In genomic region chr19:48445256-48445605, GRCh38 we compare ENCODE assay signal across 8 cellular contexts. TPM values are rescaled to one million over a fixed set of nuclear protein-coding genes. Genes with fewer than 3 reads are reported as not detected.
DNase-seq lines count a peak whose midpoint lies in the region; ATAC-seq and TF ChIP-seq lines count a peak whose summit lies in the region.

No MANE protein-coding gene starts in this region.

- H3K27me3 ChIP-seq in gastroesophageal sphincter = peaks cover 43% of the 10 kb centered on the region
- H3K27me3 ChIP-seq in osteoblast (ENCODE audit: insufficient read depth, low read length) = peaks cover 5% of the 10 kb centered on the region

- ATAC-seq in GM18502 (IDR thresholded peaks at IDR 0.05; ENCODE audit: poor library complexity, unreplicated experiment) = peak; percentile 32
- ATAC-seq in HG03135 (IDR thresholded peaks at IDR 0.05; ENCODE audit: unreplicated experiment) = peak; percentile 32
- peak; percentile 86 for ATAC-seq in gastroesophageal sphincter

- H3K36me3 ChIP-seq in gastroesophageal sphincter (peaks cover 0 to 34% of the 10 kb centered on the region in 2 donors), osteoblast (ENCODE audit: insufficient read depth, low read length) (peaks cover 21% of the 10 kb centered on the region)

- peak overlapping the region; percentile 94 for H3K4me2 ChIP-seq in osteoblast (ENCODE audit: insufficient read depth, low read length)

- no peaks in the 10 kb centered on the region for H4K20me1 ChIP-seq in osteoblast (ENCODE audit: insufficient read depth, low read length)

- H3K9me3 ChIP-seq in gastroesophageal sphincter (no peaks in the 10 kb centered on the region), osteoblast (ENCODE audit: low read depth, low read length) (no peaks in the 10 kb centered on the region)

- peaks cover 43% of the 10 kb centered on the region for H3K36me3 Mint-ChIP-seq in activated T-helper 2 cell treated with anti-CD3 and anti-CD28 coated beads, Interferon-gamma antibody, Interleukin-2, Interleukin-4, amounts not matched to agents 10 μg/mL and 5 μg/mL and 100 μg/mL, durations not matched to agents 14 hours and 24 hours and 36 hours (ENCODE audit: low read depth)

- peak overlapping the region; percentile 91 for H2AFZ ChIP-seq in osteoblast (ENCODE audit: low read length)

- H3K27ac ChIP-seq in gastroesophageal sphincter (peak overlapping the region; percentile 39 to 90 (median 88)), osteoblast (ENCODE audit: low read depth, low read length) (peak overlapping the region; percentile 90)

- DNase-seq in AG09319 (ENCODE audit: extremely low read depth, low read depth) (peak; percentile 81), NCI-H446 (lab: John Stamatoyannopoulos, UW) (peak; percentile 85 to 91), osteoblast (ENCODE audit: insufficient read length, low spot score, missing footprints) (peak; percentile 100), HK-2 (ENCODE audit: unreplicated experiment) (no peak)
- no peak for DNase-seq in activated T-helper 2 cell treated with anti-CD3 and anti-CD28 coated beads, Interferon-gamma antibody, Interleukin-2, Interleukin-4, amounts not matched to agents 10 μg/mL and 5 μg/mL and 100 μg/mL, durations not matched to agents 14 hours and 24 hours and 36 hours (ENCODE audit: low spot score)

- H3K27ac Mint-ChIP-seq in activated T-helper 2 cell treated with anti-CD3 and anti-CD28 coated beads, Interferon-gamma antibody, Interleukin-2, Interleukin-4, amounts not matched to agents 10 μg/mL and 5 μg/mL and 100 μg/mL, durations not matched to agents 14 hours and 24 hours and 36 hours = peak overlapping the region; percentile 86

- TF ChIP-seq EP300 in gastroesophageal sphincter (IDR thresholded peaks at IDR 0.05) = no peak

- intact Hi-C loops in activated T-helper 2 cell treated with anti-CD3 and anti-CD28 coated beads, Interferon-gamma antibody, Interleukin-2, Interleukin-4, amounts not matched to agents 10 μg/mL and 5 μg/mL and 100 μg/mL, durations not matched to agents 14 hours and 24 hours and 36 hours (cut with micrococcal nuclease) = loop anchor here (1.0 to 5.0 kb wide), 5 partner anchors 23 to 124 kb away; partner anchors contain the start of gene LMTK3

- peak overlapping the region; percentile 72 to 73 for H3K4me3 ChIP-seq in gastroesophageal sphincter
- peak overlapping the region; percentile 93 for H3K4me3 ChIP-seq in osteoblast (ENCODE audit: insufficient read depth, low read length)

- no peaks in the 10 kb centered on the region for H3K9me3 Mint-ChIP-seq in activated T-helper 2 cell treated with anti-CD3 and anti-CD28 coated beads, Interferon-gamma antibody, Interleukin-2, Interleukin-4, amounts not matched to agents 10 μg/mL and 5 μg/mL and 100 μg/mL, durations not matched to agents 14 hours and 24 hours and 36 hours

- H3K4me1 ChIP-seq in gastroesophageal sphincter (peaks cover 0 to 41% (median 19%) of the 10 kb centered on the region in 3 donors), osteoblast (ENCODE audit: insufficient read depth, low read length) (peaks cover 18% of the 10 kb centered on the region)

- H3K27me3 Mint-ChIP-seq in activated T-helper 2 cell treated with anti-CD3 and anti-CD28 coated beads, Interferon-gamma antibody, Interleukin-2, Interleukin-4, amounts not matched to agents 10 μg/mL and 5 μg/mL and 100 μg/mL, durations not matched to agents 14 hours and 24 hours and 36 hours (ENCODE audit: low read depth) = peaks cover 21% of the 10 kb centered on the region

- H3K4me1 Mint-ChIP-seq in activated T-helper 2 cell treated with anti-CD3 and anti-CD28 coated beads, Interferon-gamma antibody, Interleukin-2, Interleukin-4, amounts not matched to agents 10 μg/mL and 5 μg/mL and 100 μg/mL, durations not matched to agents 14 hours and 24 hours and 36 hours (ENCODE audit: low read depth) = peaks cover 26% of the 10 kb centered on the region

- WGBS in gastroesophageal sphincter (ENCODE audit: low coverage in 1 of 2), 2 donors = 4 to 8% methylated on average over 6 of the region's 6 CpGs

- peaks cover 27% of the 10 kb centered on the region for H3K79me2 ChIP-seq in osteoblast (ENCODE audit: insufficient read depth, low read length)

- TF ChIP-seq CTCF in AG09319 (IDR thresholded peaks at IDR 0.05; ENCODE audit: low read depth, low read length) = peak; percentile 78
- TF ChIP-seq CTCF in gastroesophageal sphincter (IDR thresholded peaks at IDR 0.05) = peak in 3 of 4 experiments; percentile 42 to 69 (median 49)
- peak; percentile 85 for TF ChIP-seq CTCF in osteoblast (IDR thresholded peaks at IDR 0.05; ENCODE audit: extremely low read depth, low read depth, low read length)

- peak overlapping the region; percentile 93 for H3K4me3 Mint-ChIP-seq in activated T-helper 2 cell treated with anti-CD3 and anti-CD28 coated beads, Interferon-gamma antibody, Interleukin-2, Interleukin-4, amounts not matched to agents 10 μg/mL and 5 μg/mL and 100 μg/mL, durations not matched to agents 14 hours and 24 hours and 36 hours (ENCODE audit: low read depth)

- TF ChIP-seq POLR2A in gastroesophageal sphincter (IDR thresholded peaks at IDR 0.05) = no peak

RNA-seq across cellular contexts. Expression of gene GRWD1, which starts 0.6 kb away (rescaled TPM):
- 77.6 and 77.8 TPM in 2 replicates for total RNA-seq in activated T-helper 2 cell treated with anti-CD3 and anti-CD28 coated beads, Interferon-gamma antibody, Interleukin-2, Interleukin-4, amounts not matched to agents 10 μg/mL and 5 μg/mL and 100 μg/mL, durations not matched to agents 14 hours and 24 hours and 36 hours
- 10 to 100 TPM; 28.9 to 33.1 (median 32.7) TPM for total RNA-seq in gastroesophageal sphincter
- 23.3 and 25.0 TPM in 2 replicates for total RNA-seq in osteoblast

RNA-seq across cellular contexts. Expression of gene KCNJ14, which starts 10.1 kb away (rescaled TPM):
- total RNA-seq in activated T-helper 2 cell treated with anti-CD3 and anti-CD28 coated beads, Interferon-gamma antibody, Interleukin-2, Interleukin-4, amounts not matched to agents 10 μg/mL and 5 μg/mL and 100 μg/mL, durations not matched to agents 14 hours and 24 hours and 36 hours = 2.0 and 2.1 TPM in 2 replicates
- total RNA-seq in gastroesophageal sphincter = under 1 TPM in 3 of 4 donors, not detected in 1; 0.16 to 0.42 (median 0.27) TPM
- 0.59 and 0.72 TPM in 2 replicates for total RNA-seq in osteoblast

RNA-seq across cellular contexts. Expression of gene CYTH2, which starts 23.9 kb away (rescaled TPM):
- total RNA-seq in activated T-helper 2 cell treated with anti-CD3 and anti-CD28 coated beads, Interferon-gamma antibody, Interleukin-2, Interleukin-4, amounts not matched to agents 10 μg/mL and 5 μg/mL and 100 μg/mL, durations not matched to agents 14 hours and 24 hours and 36 hours = 37.7 and 38.6 TPM in 2 replicates
- total RNA-seq in gastroesophageal sphincter (10 to 100 TPM; 28.6 to 56.7 (median 47.0) TPM), osteoblast (63.6 and 66.2 TPM in 2 replicates)

RNA-seq across cellular contexts. Expression of gene GRIN2D, which starts 51.8 kb away (rescaled TPM):
- total RNA-seq in activated T-helper 2 cell treated with anti-CD3 and anti-CD28 coated beads, Interferon-gamma antibody, Interleukin-2, Interleukin-4, amounts not matched to agents 10 μg/mL and 5 μg/mL and 100 μg/mL, durations not matched to agents 14 hours and 24 hours and 36 hours = 0.34 and 0.39 TPM in 2 replicates
- total RNA-seq in gastroesophageal sphincter (under 1 TPM in 3 of 4 donors, not detected in 1; 0.08 to 0.62 (median 0.47) TPM), osteoblast (under 0.01 TPM in 2 replicates)

RNA-seq across cellular contexts. Expression of gene KDELR1, which starts 53.9 kb away (rescaled TPM):
- 80.2 and 87.8 TPM in 2 replicates for total RNA-seq in activated T-helper 2 cell treated with anti-CD3 and anti-CD28 coated beads, Interferon-gamma antibody, Interleukin-2, Interleukin-4, amounts not matched to agents 10 μg/mL and 5 μg/mL and 100 μg/mL, durations not matched to agents 14 hours and 24 hours and 36 hours
- total RNA-seq in gastroesophageal sphincter (10 to 100 TPM; 60.4 to 87.9 (median 70.8) TPM), osteoblast (95.2 and 119 TPM in 2 replicates)

Comparison
In these comparisons a context has a peak if more than half of its experiments do, and no peak if none do; other contexts are left out.
1. DNase-seq: peak in AG09319 (single experiment), NCI-H446 (2 of 2) and osteoblast (single experiment); none in activated T-helper 2 cell treated with anti-CD3 and anti-CD28 coated beads, Interferon-gamma antibody, Interleukin-2, Interleukin-4, amounts not matched to agents 10 μg/mL and 5 μg/mL and 100 μg/mL, durations not matched to agents 14 hours and 24 hours and 36 hours (single experiment) and HK-2 (single experiment).
2. ATAC-seq: peak in every context shown above with its lines; median percentile 86 in gastroesophageal sphincter; 32 in GM18502; 32 in HG03135.
3. Peak in every context shown above with its lines, with median percentiles within 50 percentile points of each other: CTCF ChIP-seq.